17 cellular contexts compared by ENCODE assay signal in the genomic region with DNA sequence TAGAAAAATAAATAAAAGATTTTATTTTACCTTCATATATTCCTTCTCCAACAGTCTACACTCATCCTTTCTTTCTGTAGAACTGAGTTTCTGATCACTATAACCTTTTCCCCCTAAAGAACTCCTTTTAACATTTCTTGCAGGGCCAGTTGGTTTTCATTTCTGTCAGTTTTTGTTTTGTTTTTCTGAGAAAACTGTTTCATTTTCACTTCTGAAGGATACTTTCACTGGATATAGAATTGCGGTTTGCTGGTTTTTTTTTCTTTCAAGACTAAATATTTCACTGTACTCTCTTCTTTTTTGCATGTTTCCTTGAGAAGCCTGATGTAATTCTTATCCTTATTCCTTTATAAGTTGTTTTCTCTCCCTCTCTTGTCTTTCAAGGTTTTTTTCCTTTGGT.
DNase-seq lines count a peak whose midpoint lies in the region; ATAC-seq, FAIRE-seq and TF ChIP-seq lines count a peak whose summit lies in the region.
"Had no signal": no experiment of that assay in that cellular context is flagged by ENCODE, and none has a peak within 500 bp of the region (broad histone marks: within the 10 kb centered on the region; RNA-seq: fewer than 3 reads in every experiment).

No MANE protein-coding gene starts in this region.

- H3K4me3 ChIP-seq in small intestine (ENCODE audit: low read depth in 1 of 2, low read length in 2 of 2) (no peak overlapping the region), psoas muscle (no peak overlapping the region)
- H3K4me3 ChIP-seq: dorsolateral prefrontal cortex, lung, stomach had no signal

- H3K27me3 Mint-ChIP-seq in activated naive CD4-positive, alpha-beta T cell treated with anti-CD3 and anti-CD28 coated beads, Interleukin-2, amount 50 U/mL, for 24 hours = no peaks in the 10 kb centered on the region
- H3K27me3 Mint-ChIP-seq in T-cell (no peaks in the 10 kb centered on the region), type B pancreatic cell (no peaks in the 10 kb centered on the region)

- TF ChIP-seq CTCF in type B pancreatic cell (conservative IDR thresholded peaks at IDR 0.05) (no peak), psoas muscle (IDR thresholded peaks at IDR 0.05) (no peak)

- 28 to 40% (median 30%) methylated on average over 1 of the region's 1 CpG for WGBS in small intestine, 3 donors
- WGBS in psoas muscle, 3 donors = 71 to 88% (median 85%) methylated on average over 1 of the region's 1 CpG

- no peak overlapping the region for H3K27ac Mint-ChIP-seq in activated naive CD4-positive, alpha-beta T cell treated with anti-CD3 and anti-CD28 coated beads, Interleukin-2, amount 50 U/mL, for 24 hours
- peak overlapping the region; percentile 17 to 67 for H3K27ac Mint-ChIP-seq in T-cell
- H3K27ac Mint-ChIP-seq in type B pancreatic cell = peak overlapping the region; percentile 12
- H3K27ac Mint-ChIP-seq: nephron had no signal

- peaks cover 5% of the 10 kb centered on the region for H3K9me3 Mint-ChIP-seq in activated naive CD4-positive, alpha-beta T cell treated with anti-CD3 and anti-CD28 coated beads, Interleukin-2, amount 50 U/mL, for 24 hours
- peaks cover 0 to 5% (median 0%) of the 10 kb centered on the region in 3 donors for H3K9me3 Mint-ChIP-seq in T-cell
- no peaks in the 10 kb centered on the region for H3K9me3 Mint-ChIP-seq in type B pancreatic cell

- H3K27ac ChIP-seq in small intestine (ENCODE audit: low read depth in 1 of 2, low read length in 1 of 2) (no peak overlapping the region), psoas muscle (no peak overlapping the region)
- H3K27ac ChIP-seq: dorsolateral prefrontal cortex, HL-60, stomach had no signal

- POLR2A ChIA-PET in T-cell (lab: Charles Lee) = no interaction called here

- H3K9me3 ChIP-seq in small intestine (ENCODE audit: control insufficient read depth, low read depth) = no peaks in the 10 kb centered on the region
- H3K9me3 ChIP-seq in psoas muscle = no peaks in the 10 kb centered on the region
- H3K9me3 ChIP-seq: stomach had no signal

- CTCF ChIA-PET in T-cell (lab: Charles Lee) = no interaction called here

- peak overlapping the region; percentile 11 for H3K4me3 Mint-ChIP-seq in activated naive CD4-positive, alpha-beta T cell treated with anti-CD3 and anti-CD28 coated beads, Interleukin-2, amount 50 U/mL, for 24 hours
- no peak overlapping the region for H3K4me3 Mint-ChIP-seq in T-cell
- no peak overlapping the region for H3K4me3 Mint-ChIP-seq in type B pancreatic cell
- H3K4me3 Mint-ChIP-seq: nephron had no signal

- H3K27me3 ChIP-seq in small intestine (ENCODE audit: control insufficient read depth in 2 of 2, insufficient read depth in 2 of 2, low read length in 2 of 2) = no peaks in the 10 kb centered on the region
- no peaks in the 10 kb centered on the region for H3K27me3 ChIP-seq in psoas muscle (ENCODE audit: insufficient read depth in 3 of 3, low read length in 2 of 3)
- H3K27me3 ChIP-seq: stomach had no signal

- H3K4me1 ChIP-seq in small intestine (ENCODE audit: control insufficient read depth in 2 of 2, insufficient read depth in 1 of 2, low read depth in 1 of 2, low read length in 1 of 2) (no peaks in the 10 kb centered on the region), psoas muscle (no peaks in the 10 kb centered on the region)
- H3K4me1 ChIP-seq: stomach had no signal

- intact Hi-C loops in psoas muscle (cut with DNase I) (no loop called here), left cardiac atrium (cut with DNase I) (no loop called here)

- ATAC-seq in GM21786 (IDR thresholded peaks at IDR 0.05; ENCODE audit: unreplicated experiment) (peak; percentile 79), T-cell (replicated peaks in 1 of 4) (no peak), psoas muscle (no peak), left cardiac atrium (no peak)

- peaks cover 11% of the 10 kb centered on the region for H3K4me1 Mint-ChIP-seq in activated naive CD4-positive, alpha-beta T cell treated with anti-CD3 and anti-CD28 coated beads, Interleukin-2, amount 50 U/mL, for 24 hours
- peaks cover 0 to 9% (median 4%) of the 10 kb centered on the region in 3 donors for H3K4me1 Mint-ChIP-seq in T-cell
- H3K4me1 Mint-ChIP-seq in type B pancreatic cell (ENCODE audit: unreplicated experiment) = no peaks in the 10 kb centered on the region
- H3K4me1 Mint-ChIP-seq: nephron had no signal

- no peaks in the 10 kb centered on the region for H3K36me3 ChIP-seq in small intestine (ENCODE audit: control insufficient read depth in 2 of 2, insufficient read depth in 2 of 2, low read length in 2 of 2)
- no peaks in the 10 kb centered on the region for H3K36me3 ChIP-seq in psoas muscle (ENCODE audit: insufficient read depth in 1 of 2, low read depth in 1 of 2)
- H3K36me3 ChIP-seq: stomach had no signal

- FAIRE-seq in small intestine (lab: Jason Lieb, UNC) = no peak

- peaks cover 7% of the 10 kb centered on the region for H3K36me3 Mint-ChIP-seq in activated naive CD4-positive, alpha-beta T cell treated with anti-CD3 and anti-CD28 coated beads, Interleukin-2, amount 50 U/mL, for 24 hours
- H3K36me3 Mint-ChIP-seq in T-cell (peaks cover 7% of the 10 kb centered on the region), type B pancreatic cell (no peaks in the 10 kb centered on the region)

- no peak for DNase-seq in activated naive CD4-positive, alpha-beta T cell (lab: John Stamatoyannopoulos, UW)
- no peak for DNase-seq in T-cell
- no peak for DNase-seq in type B pancreatic cell (ENCODE audit: extremely low spot score, unreplicated experiment)
- DNase-seq in small intestine = no peak
- no peak for DNase-seq in psoas muscle
- no peak for DNase-seq in left cardiac atrium
- DNase-seq: dorsolateral prefrontal cortex; KBM-7; NCI-H1436; Right ventricle myocardium superior; stimulated activated CD4-positive, alpha-beta T cell treated with anti-CD3 and anti-CD28 coated beads, Interleukin-15, amount 100 ng/mL, for 24 hours; stomach had no signal
